Comparison of ENCODE assay signal across 8 cellular contexts in genomic region chr19:10701955-10702307, GRCh38. TPM values are rescaled to one million over a fixed set of nuclear protein-coding genes. Genes with fewer than 3 reads are reported as not detected.
A peak's percentile ranks its signal among the peaks of the same experiment; 100 is the strongest.
DNase-seq lines count a peak whose midpoint lies in the region; ATAC-seq and TF ChIP-seq lines count a peak whose summit lies in the region.

No MANE protein-coding gene starts in this region.

- no peaks in the 10 kb centered on the region for H3K9me3 ChIP-seq in left ventricle myocardium inferior (replicated peaks)

- no peak for TF ChIP-seq CTCF in C4-2B (conservative IDR thresholded peaks at IDR 0.05)
- no peak for TF ChIP-seq CTCF in LNCaP clone FGC (IDR thresholded peaks at IDR 0.05; ENCODE audit: control insufficient read depth, extremely low read depth, insufficient read depth)
- no peak for TF ChIP-seq CTCF in left ventricle myocardium inferior (IDR thresholded peaks at IDR 0.05; ENCODE audit: borderline replicate concordance)

- no peaks in the 10 kb centered on the region for H3K9me3 Mint-ChIP-seq in activated T-cell treated with anti-CD3 and anti-CD28 coated beads, Interleukin-2, amount 50 U/mL, for 72 hours

- no peak for DNase-seq in LNCaP clone FGC (ENCODE audit: low read depth)
- DNase-seq in activated T-cell treated with anti-CD3 and anti-CD28 coated beads, Interleukin-2, amount 50 U/mL, for 72 hours: peak; percentile 27 to 35
- DNase-seq in left ventricle myocardium inferior: no peak
- DNase-seq in sciatic nerve (ENCODE audit: low spot score): no peak

- no peaks in the 10 kb centered on the region for H3K27me3 ChIP-seq in left ventricle myocardium inferior (ENCODE audit: low read depth)

- H3K27ac ChIP-seq in C4-2B (peak overlapping the region; percentile 83), left ventricle myocardium inferior (replicated peaks) (peak overlapping the region; percentile 84)

- H3K36me3 Mint-ChIP-seq in activated T-cell treated with anti-CD3 and anti-CD28 coated beads, Interleukin-2, amount 50 U/mL, for 72 hours (ENCODE audit: insufficient read depth in 2 of 2): peaks cover 0 to 3% of the 10 kb centered on the region in 2 donors

- ATAC-seq in GM18873 (IDR thresholded peaks at IDR 0.05; ENCODE audit: low FRiP score, unreplicated experiment) (peak; percentile 20), sciatic nerve (peak; percentile 17), HG03025 (IDR thresholded peaks at IDR 0.05; ENCODE audit: low FRiP score, unreplicated experiment) (no peak), HG02623 (IDR thresholded peaks at IDR 0.05; ENCODE audit: unreplicated experiment) (no peak)
- peak; percentile 26 to 33 for ATAC-seq in activated T-cell treated with anti-CD3 and anti-CD28 coated beads, Interleukin-2, amount 50 U/mL, for 72 hours (replicated peaks in 1 of 2)

- H3K4me1 Mint-ChIP-seq in activated T-cell treated with anti-CD3 and anti-CD28 coated beads, Interleukin-2, amount 50 U/mL, for 72 hours (ENCODE audit: low read depth): peaks cover 9% of the 10 kb centered on the region

- intact Hi-C loops in left ventricle myocardium inferior (cut with micrococcal nuclease) (no loop called here), sciatic nerve (cut with DNase I) (no loop called here)

- peaks cover 9% of the 10 kb centered on the region for H3K27me3 Mint-ChIP-seq in activated T-cell treated with anti-CD3 and anti-CD28 coated beads, Interleukin-2, amount 50 U/mL, for 72 hours (ENCODE audit: low read depth)

- peak overlapping the region; percentile 89 to 93 for H3K4me3 Mint-ChIP-seq in activated T-cell treated with anti-CD3 and anti-CD28 coated beads, Interleukin-2, amount 50 U/mL, for 72 hours

- H3K4me1 ChIP-seq in left ventricle myocardium inferior: peaks cover 18% of the 10 kb centered on the region

- peak overlapping the region; percentile 73 for H3K4me3 ChIP-seq in LNCaP clone FGC (ENCODE audit: low read depth, low read length)
- H3K4me3 ChIP-seq in left ventricle myocardium inferior: peak overlapping the region; percentile 94

- H3K36me3 ChIP-seq in left ventricle myocardium inferior: peaks cover 5% of the 10 kb centered on the region

- peak overlapping the region; percentile 19 for H3K27ac Mint-ChIP-seq in activated T-cell treated with anti-CD3 and anti-CD28 coated beads, Interleukin-2, amount 50 U/mL, for 72 hours

RNA-seq across cellular contexts. Expression of gene QTRT1, which starts 0.7 kb away (rescaled TPM):
- total RNA-seq in activated T-cell treated with anti-CD3 and anti-CD28 coated beads, Interleukin-2, amount 50 U/mL, for 72 hours: 10 to 100 TPM; 48.9 to 49.5 TPM
- total RNA-seq in left ventricle myocardium inferior (30.5 TPM), sciatic nerve (43.8 TPM)

RNA-seq across cellular contexts. Expression of gene DNM2, which starts 15.9 kb away (rescaled TPM):
- total RNA-seq in activated T-cell treated with anti-CD3 and anti-CD28 coated beads, Interleukin-2, amount 50 U/mL, for 72 hours: 100 to 1,000 TPM; 241 to 266 TPM
- 156 TPM for total RNA-seq in left ventricle myocardium inferior
- total RNA-seq in sciatic nerve: 136 TPM

RNA-seq across cellular contexts. Expression of gene ILF3, which starts 47.8 kb away (rescaled TPM):
- 100 to 1,000 TPM; 297 to 311 TPM for total RNA-seq in activated T-cell treated with anti-CD3 and anti-CD28 coated beads, Interleukin-2, amount 50 U/mL, for 72 hours
- total RNA-seq in left ventricle myocardium inferior (106 TPM), sciatic nerve (198 TPM)

Comparison
In these comparisons a context has a peak if more than half of its experiments do, and no peak if none do; other contexts are left out.
1. ATAC-seq: peak in GM18873 (single experiment), activated T-cell treated with anti-CD3 and anti-CD28 coated beads, Interleukin-2, amount 50 U/mL, for 72 hours (2 of 2) and sciatic nerve (single experiment); none in HG03025 (single experiment) and HG02623 (single experiment).
2. DNase-seq: peak in activated T-cell treated with anti-CD3 and anti-CD28 coated beads, Interleukin-2, amount 50 U/mL, for 72 hours (2 of 2); none in LNCaP clone FGC (single experiment), left ventricle myocardium inferior (single experiment) and sciatic nerve (single experiment).